ENCODE assay signal across 2 cellular contexts in the genomic region with DNA sequence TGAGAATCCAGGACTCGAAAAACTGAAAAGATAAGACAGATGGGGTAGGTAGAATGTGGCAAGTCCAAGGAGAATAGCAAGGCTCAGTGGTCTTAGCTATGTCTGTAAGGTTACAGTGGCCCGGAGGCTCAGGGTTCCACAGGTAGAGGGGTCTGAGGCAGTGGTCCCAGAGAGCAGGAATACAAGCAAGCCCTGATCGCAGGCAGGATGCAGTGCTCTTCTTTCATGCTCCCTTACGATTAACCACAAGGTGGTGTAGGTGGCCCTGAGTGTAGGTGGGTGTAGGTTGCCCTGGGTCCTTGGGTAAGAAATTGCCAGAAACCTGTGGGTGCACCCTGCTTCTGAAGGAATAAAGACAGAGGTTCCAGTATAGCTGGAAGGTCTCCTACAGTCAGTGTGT.
TF ChIP-seq lines count a peak whose summit lies in the region.

No MANE protein-coding gene starts in this region.

TF ChIP-seq in HCT116, 20 proteins besides CTCF, POLR2A, EP300 and RAD21 (continued from another document):
- TF ChIP-seq SRF (IDR thresholded peaks at IDR 0.05; ENCODE audit: low read depth) (no peak), SP1 (IDR thresholded peaks at IDR 0.05; ENCODE audit: low read depth) (no peak), EGR1 (IDR thresholded peaks at IDR 0.05; ENCODE audit: low read depth) (no peak), YY1 (IDR thresholded peaks at IDR 0.05; ENCODE audit: extremely low read depth, insufficient replicate concordance, low read depth, low read length) (no peak), POLR2AphosphoS5 (IDR thresholded peaks at IDR 0.05; ENCODE audit: low read depth, low read length) (no peak), EZH2 (IDR thresholded peaks at IDR 0.05) (no peak), TCF7L2 (IDR thresholded peaks at IDR 0.05; ENCODE audit: borderline replicate concordance, extremely low read depth, insufficient read depth, insufficient read length) (no peak), CEBPB (IDR thresholded peaks at IDR 0.05; ENCODE audit: low read depth) (no peak), ZFX (IDR thresholded peaks at IDR 0.05) (no peak), SIN3A (IDR thresholded peaks at IDR 0.05; ENCODE audit: low read depth) (no peak), ELF1 (IDR thresholded peaks at IDR 0.05; ENCODE audit: borderline replicate concordance, low read depth) (no peak), ZNF274 (IDR thresholded peaks at IDR 0.05; ENCODE audit: low read depth, low read length) (no peak), JUND (IDR thresholded peaks at IDR 0.05) (no peak)
- TF ChIP-seq, protein P1, sequence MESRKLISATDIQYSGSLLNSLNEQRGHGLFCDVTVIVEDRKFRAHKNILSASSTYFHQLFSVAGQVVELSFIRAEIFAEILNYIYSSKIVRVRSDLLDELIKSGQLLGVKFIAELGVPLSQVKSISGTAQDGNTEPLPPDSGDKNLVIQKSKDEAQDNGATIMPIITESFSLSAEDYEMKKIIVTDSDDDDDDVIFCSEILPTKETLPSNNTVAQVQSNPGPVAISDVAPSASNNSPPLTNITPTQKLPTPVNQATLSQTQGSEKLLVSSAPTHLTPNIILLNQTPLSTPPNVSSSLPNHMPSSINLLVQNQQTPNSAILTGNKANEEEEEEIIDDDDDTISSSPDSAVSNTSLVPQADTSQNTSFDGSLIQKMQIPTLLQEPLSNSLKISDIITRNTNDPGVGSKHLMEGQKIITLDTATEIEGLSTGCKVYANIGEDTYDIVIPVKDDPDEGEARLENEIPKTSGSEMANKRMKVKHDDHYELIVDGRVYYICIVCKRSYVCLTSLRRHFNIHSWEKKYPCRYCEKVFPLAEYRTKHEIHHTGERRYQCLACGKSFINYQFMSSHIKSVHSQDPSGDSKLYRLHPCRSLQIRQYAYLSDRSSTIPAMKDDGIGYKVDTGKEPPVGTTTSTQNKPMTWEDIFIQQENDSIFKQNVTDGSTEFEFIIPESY (IDR thresholded peaks at IDR 0.05; ENCODE audit: extremely low read depth, insufficient replicate concordance, low read length), result no peak
- TF ChIP-seq, protein P2, sequence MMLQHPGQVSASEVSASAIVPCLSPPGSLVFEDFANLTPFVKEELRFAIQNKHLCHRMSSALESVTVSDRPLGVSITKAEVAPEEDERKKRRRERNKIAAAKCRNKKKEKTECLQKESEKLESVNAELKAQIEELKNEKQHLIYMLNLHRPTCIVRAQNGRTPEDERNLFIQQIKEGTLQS (IDR thresholded peaks at IDR 0.05), result no peak
- TF ChIP-seq, protein P3, sequence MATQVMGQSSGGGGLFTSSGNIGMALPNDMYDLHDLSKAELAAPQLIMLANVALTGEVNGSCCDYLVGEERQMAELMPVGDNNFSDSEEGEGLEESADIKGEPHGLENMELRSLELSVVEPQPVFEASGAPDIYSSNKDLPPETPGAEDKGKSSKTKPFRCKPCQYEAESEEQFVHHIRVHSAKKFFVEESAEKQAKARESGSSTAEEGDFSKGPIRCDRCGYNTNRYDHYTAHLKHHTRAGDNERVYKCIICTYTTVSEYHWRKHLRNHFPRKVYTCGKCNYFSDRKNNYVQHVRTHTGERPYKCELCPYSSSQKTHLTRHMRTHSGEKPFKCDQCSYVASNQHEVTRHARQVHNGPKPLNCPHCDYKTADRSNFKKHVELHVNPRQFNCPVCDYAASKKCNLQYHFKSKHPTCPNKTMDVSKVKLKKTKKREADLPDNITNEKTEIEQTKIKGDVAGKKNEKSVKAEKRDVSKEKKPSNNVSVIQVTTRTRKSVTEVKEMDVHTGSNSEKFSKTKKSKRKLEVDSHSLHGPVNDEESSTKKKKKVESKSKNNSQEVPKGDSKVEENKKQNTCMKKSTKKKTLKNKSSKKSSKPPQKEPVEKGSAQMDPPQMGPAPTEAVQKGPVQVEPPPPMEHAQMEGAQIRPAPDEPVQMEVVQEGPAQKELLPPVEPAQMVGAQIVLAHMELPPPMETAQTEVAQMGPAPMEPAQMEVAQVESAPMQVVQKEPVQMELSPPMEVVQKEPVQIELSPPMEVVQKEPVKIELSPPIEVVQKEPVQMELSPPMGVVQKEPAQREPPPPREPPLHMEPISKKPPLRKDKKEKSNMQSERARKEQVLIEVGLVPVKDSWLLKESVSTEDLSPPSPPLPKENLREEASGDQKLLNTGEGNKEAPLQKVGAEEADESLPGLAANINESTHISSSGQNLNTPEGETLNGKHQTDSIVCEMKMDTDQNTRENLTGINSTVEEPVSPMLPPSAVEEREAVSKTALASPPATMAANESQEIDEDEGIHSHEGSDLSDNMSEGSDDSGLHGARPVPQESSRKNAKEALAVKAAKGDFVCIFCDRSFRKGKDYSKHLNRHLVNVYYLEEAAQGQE (IDR thresholded peaks at IDR 0.05; ENCODE audit: low read depth), result no peak
TF ChIP-seq in HCT116: peak in this region for 0.

TF ChIP-seq in SK-N-SH treated with all-trans-retinoic acid at 6 μM for 48 hours, 23 proteins besides CTCF, POLR2A, EP300 and RAD21 (continued from another document):
- TF ChIP-seq, protein P4, sequence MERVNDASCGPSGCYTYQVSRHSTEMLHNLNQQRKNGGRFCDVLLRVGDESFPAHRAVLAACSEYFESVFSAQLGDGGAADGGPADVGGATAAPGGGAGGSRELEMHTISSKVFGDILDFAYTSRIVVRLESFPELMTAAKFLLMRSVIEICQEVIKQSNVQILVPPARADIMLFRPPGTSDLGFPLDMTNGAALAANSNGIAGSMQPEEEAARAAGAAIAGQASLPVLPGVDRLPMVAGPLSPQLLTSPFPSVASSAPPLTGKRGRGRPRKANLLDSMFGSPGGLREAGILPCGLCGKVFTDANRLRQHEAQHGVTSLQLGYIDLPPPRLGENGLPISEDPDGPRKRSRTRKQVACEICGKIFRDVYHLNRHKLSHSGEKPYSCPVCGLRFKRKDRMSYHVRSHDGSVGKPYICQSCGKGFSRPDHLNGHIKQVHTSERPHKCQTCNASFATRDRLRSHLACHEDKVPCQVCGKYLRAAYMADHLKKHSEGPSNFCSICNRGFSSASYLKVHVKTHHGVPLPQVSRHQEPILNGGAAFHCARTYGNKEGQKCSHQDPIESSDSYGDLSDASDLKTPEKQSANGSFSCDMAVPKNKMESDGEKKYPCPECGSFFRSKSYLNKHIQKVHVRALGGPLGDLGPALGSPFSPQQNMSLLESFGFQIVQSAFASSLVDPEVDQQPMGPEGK (CRISPR knock-in tag; IDR thresholded peaks at IDR 0.05; ENCODE audit: borderline replicate concordance), result no peak
- TF ChIP-seq, protein P5, sequence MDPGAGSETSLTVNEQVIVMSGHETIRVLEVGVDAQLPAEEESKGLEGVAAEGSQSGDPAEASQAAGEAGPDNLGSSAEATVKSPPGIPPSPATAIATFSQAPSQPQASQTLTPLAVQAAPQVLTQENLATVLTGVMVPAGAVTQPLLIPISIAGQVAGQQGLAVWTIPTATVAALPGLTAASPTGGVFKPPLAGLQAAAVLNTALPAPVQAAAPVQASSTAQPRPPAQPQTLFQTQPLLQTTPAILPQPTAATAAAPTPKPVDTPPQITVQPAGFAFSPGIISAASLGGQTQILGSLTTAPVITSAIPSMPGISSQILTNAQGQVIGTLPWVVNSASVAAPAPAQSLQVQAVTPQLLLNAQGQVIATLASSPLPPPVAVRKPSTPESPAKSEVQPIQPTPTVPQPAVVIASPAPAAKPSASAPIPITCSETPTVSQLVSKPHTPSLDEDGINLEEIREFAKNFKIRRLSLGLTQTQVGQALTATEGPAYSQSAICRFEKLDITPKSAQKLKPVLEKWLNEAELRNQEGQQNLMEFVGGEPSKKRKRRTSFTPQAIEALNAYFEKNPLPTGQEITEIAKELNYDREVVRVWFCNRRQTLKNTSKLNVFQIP (CRISPR knock-in tag; IDR thresholded peaks at IDR 0.05; ENCODE audit: borderline replicate concordance, low read depth), result no peak
- TF ChIP-seq GLIS3 (CRISPR knock-in tag; IDR thresholded peaks at IDR 0.05), result no peak
- TF ChIP-seq OSR1 (CRISPR knock-in tag; IDR thresholded peaks at IDR 0.05), result no peak
- no peak for TF ChIP-seq RARB (CRISPR knock-in tag; IDR thresholded peaks at IDR 0.05)
- TF ChIP-seq, protein P6, sequence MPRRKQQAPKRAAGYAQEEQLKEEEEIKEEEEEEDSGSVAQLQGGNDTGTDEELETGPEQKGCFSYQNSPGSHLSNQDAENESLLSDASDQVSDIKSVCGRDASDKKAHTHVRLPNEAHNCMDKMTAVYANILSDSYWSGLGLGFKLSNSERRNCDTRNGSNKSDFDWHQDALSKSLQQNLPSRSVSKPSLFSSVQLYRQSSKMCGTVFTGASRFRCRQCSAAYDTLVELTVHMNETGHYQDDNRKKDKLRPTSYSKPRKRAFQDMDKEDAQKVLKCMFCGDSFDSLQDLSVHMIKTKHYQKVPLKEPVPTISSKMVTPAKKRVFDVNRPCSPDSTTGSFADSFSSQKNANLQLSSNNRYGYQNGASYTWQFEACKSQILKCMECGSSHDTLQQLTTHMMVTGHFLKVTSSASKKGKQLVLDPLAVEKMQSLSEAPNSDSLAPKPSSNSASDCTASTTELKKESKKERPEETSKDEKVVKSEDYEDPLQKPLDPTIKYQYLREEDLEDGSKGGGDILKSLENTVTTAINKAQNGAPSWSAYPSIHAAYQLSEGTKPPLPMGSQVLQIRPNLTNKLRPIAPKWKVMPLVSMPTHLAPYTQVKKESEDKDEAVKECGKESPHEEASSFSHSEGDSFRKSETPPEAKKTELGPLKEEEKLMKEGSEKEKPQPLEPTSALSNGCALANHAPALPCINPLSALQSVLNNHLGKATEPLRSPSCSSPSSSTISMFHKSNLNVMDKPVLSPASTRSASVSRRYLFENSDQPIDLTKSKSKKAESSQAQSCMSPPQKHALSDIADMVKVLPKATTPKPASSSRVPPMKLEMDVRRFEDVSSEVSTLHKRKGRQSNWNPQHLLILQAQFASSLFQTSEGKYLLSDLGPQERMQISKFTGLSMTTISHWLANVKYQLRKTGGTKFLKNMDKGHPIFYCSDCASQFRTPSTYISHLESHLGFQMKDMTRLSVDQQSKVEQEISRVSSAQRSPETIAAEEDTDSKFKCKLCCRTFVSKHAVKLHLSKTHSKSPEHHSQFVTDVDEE (CRISPR knock-in tag; IDR thresholded peaks at IDR 0.05), result no peak
- no peak for TF ChIP-seq ZFP3 (CRISPR knock-in tag; IDR thresholded peaks at IDR 0.05)
